ENCODE assay signal across 23 cellular contexts in genomic region chr18:61761875-61762274, GRCh38.
"Had no signal": no experiment of that assay in that cellular context is flagged by ENCODE, and none has a peak within 500 bp of the region (broad histone marks: within the 10 kb centered on the region; RNA-seq: fewer than 3 reads in every experiment).

No MANE protein-coding gene starts in this region.

- H3K4me3 ChIP-seq: pancreas, prostate gland, right lobe of liver, sigmoid colon, suprapubic skin, testis, tibial artery, transverse colon, upper lobe of right lung, uterus had no signal

- H3K9me3 ChIP-seq: neutrophil, pancreas, prostate gland, right lobe of liver, sigmoid colon, suprapubic skin, testis, tibial artery, transverse colon, upper lobe of right lung, uterus had no signal

- DNase-seq: naive thymus-derived CD4-positive, alpha-beta T cell; natural killer cell; pancreas; right cardiac atrium; right lobe of liver; sigmoid colon; small intestine; stimulated activated CD4-positive, alpha-beta T cell treated with anti-CD3 and anti-CD28 coated beads, Interleukin-15, amount 100 ng/mL, for 24 hours; stimulated activated CD4-positive, alpha-beta T cell treated with anti-CD3 and anti-CD28 coated beads, Interleukin-2, amount 100 ng/mL, for 24 hours; stimulated activated CD4-positive, alpha-beta T cell treated with anti-CD3 and anti-CD28 coated beads, Interleukin-2, amount 100 ng/mL, for 48 hours; stimulated activated CD4-positive, alpha-beta T cell treated with anti-CD3 and anti-CD28 coated beads, Interleukin-4, amount 100 ng/mL, for 24 hours; stimulated activated naive B cell treated with anti-CD40 and anti-IgM and Interleukin-4, amounts not matched to agents 10 μg/mL and 1 μg/mL and 100 μg/mL, for 72 hours; stimulated activated naive CD8-positive, alpha-beta T cell treated with anti-CD3 and anti-CD28 coated beads, Interleukin-15, amount 100 ng/mL, for 72 hours; stimulated activated naive CD8-positive, alpha-beta T cell treated with anti-CD3 and anti-CD28 coated beads, Interleukin-15, Interleukin-2, amounts not matched to agents 100 U/mL and 50 U/mL, for 24 hours; substantia nigra; testis; tibial artery; transverse colon; upper lobe of right lung; uterus had no signal

- H3K4me1 ChIP-seq: pancreas, prostate gland, right lobe of liver, sigmoid colon, suprapubic skin, transverse colon had no signal

- H3K27ac ChIP-seq: neutrophil, pancreas, prostate gland, right lobe of liver, sigmoid colon, suprapubic skin, testis, tibial artery, transverse colon, upper lobe of right lung, uterus had no signal

- H3K36me3 ChIP-seq: neutrophil, pancreas, prostate gland, right lobe of liver, sigmoid colon, suprapubic skin, tibial artery, transverse colon, upper lobe of right lung, uterus had no signal

- H3K27me3 ChIP-seq: pancreas, right lobe of liver, sigmoid colon, suprapubic skin, testis, tibial artery, transverse colon, upper lobe of right lung, uterus had no signal
